20 cellular contexts compared by ENCODE assay signal in genomic region chr2:119249855-119250775, GRCh38.
"Had no signal": no experiment of that assay in that cellular context is flagged by ENCODE, and none has a peak within 500 bp of the region (broad histone marks: within the 10 kb centered on the region; RNA-seq: fewer than 3 reads in every experiment).

No MANE protein-coding gene starts in this region.

- H3K4me3 Mint-ChIP-seq: activated CD4-positive, alpha-beta T cell treated with anti-CD3 and anti-CD28 coated beads for 36 hours; activated CD8-positive, alpha-beta T cell treated with anti-CD3 and anti-CD28 coated beads for 36 hours; activated naive CD4-positive, alpha-beta T cell treated with anti-CD3 and anti-CD28 coated beads for 36 hours; activated T-helper 1 cell treated with anti-CD3 and anti-CD28 coated beads, Interleukin-12 subunit alpha, Interleukin-12 subunit beta, Interleukin-2, Interleukin-4 antibody, amounts not matched to agents 30 ng/mL and 10 ng/mL and 1 ng/mL, durations not matched to agents 14 hours and 24 hours and 36 hours; effector memory CD8-positive, alpha-beta T cell; natural killer cell; stimulated activated memory B cell treated with anti-CD40 and anti-IgM and Interleukin-4, amounts not matched to agents 10 μg/mL and 1 μg/mL and 100 μg/mL, for 72 hours had no signal

- H3K27me3 Mint-ChIP-seq: activated CD4-positive, alpha-beta T cell treated with anti-CD3 and anti-CD28 coated beads for 36 hours; progenitor cell of endocrine pancreas; stimulated activated memory B cell treated with anti-CD40 and anti-IgM and Interleukin-4, amounts not matched to agents 10 μg/mL and 1 μg/mL and 100 μg/mL, for 72 hours had no signal

- DNase-seq: activated CD4-positive, alpha-beta T cell treated with anti-CD3 and anti-CD28 coated beads for 36 hours; activated CD8-positive, alpha-beta memory T cell treated with anti-CD3 and anti-CD28 coated beads, Interleukin-2, amount 50 U/mL, for 4 hours; activated CD8-positive, alpha-beta T cell treated with anti-CD3 and anti-CD28 coated beads for 36 hours; activated naive CD4-positive, alpha-beta T cell treated with anti-CD3 and anti-CD28 coated beads for 36 hours; caudate nucleus; cortex of kidney; effector memory CD8-positive, alpha-beta T cell; hippocampal formation; lower lobe of right lung; mucosa of descending colon; natural killer cell; right cardiac atrium; stimulated activated CD4-positive, alpha-beta T cell treated with anti-CD3 and anti-CD28 coated beads, Interleukin-1b, Interleukin-23, amount 100 ng/mL, for 48 hours; substantia nigra; T-helper 1 cell; transverse colon; WERI-Rb-1 had no signal

- H3K27ac Mint-ChIP-seq: activated CD4-positive, alpha-beta T cell treated with anti-CD3 and anti-CD28 coated beads for 36 hours; activated CD8-positive, alpha-beta T cell treated with anti-CD3 and anti-CD28 coated beads for 36 hours; activated naive CD4-positive, alpha-beta T cell treated with anti-CD3 and anti-CD28 coated beads for 36 hours; activated T-helper 1 cell treated with anti-CD3 and anti-CD28 coated beads, Interleukin-12 subunit alpha, Interleukin-12 subunit beta, Interleukin-2, Interleukin-4 antibody, amounts not matched to agents 30 ng/mL and 10 ng/mL and 1 ng/mL, durations not matched to agents 14 hours and 24 hours and 36 hours; effector memory CD8-positive, alpha-beta T cell; natural killer cell; progenitor cell of endocrine pancreas; stimulated activated memory B cell treated with anti-CD40 and anti-IgM and Interleukin-4, amounts not matched to agents 10 μg/mL and 1 μg/mL and 100 μg/mL, for 72 hours had no signal

- H3K27ac ChIP-seq: lower lobe of right lung, transverse colon, WERI-Rb-1 had no signal

- H3K4me3 ChIP-seq: lower lobe of right lung, mucosa of descending colon, transverse colon had no signal

- H3K4me1 ChIP-seq: lower lobe of right lung, transverse colon had no signal

- H3K36me3 Mint-ChIP-seq: natural killer cell had no signal

- H3K4me1 Mint-ChIP-seq: activated CD4-positive, alpha-beta T cell treated with anti-CD3 and anti-CD28 coated beads for 36 hours; natural killer cell; stimulated activated memory B cell treated with anti-CD40 and anti-IgM and Interleukin-4, amounts not matched to agents 10 μg/mL and 1 μg/mL and 100 μg/mL, for 72 hours had no signal

- H3K36me3 ChIP-seq: lower lobe of right lung, transverse colon had no signal

- H3K9me3 ChIP-seq: lower lobe of right lung, mucosa of descending colon, transverse colon had no signal

- H3K27me3 ChIP-seq: transverse colon had no signal

- H3K9me3 Mint-ChIP-seq: activated CD8-positive, alpha-beta T cell treated with anti-CD3 and anti-CD28 coated beads for 36 hours; activated naive CD4-positive, alpha-beta T cell treated with anti-CD3 and anti-CD28 coated beads for 36 hours; activated T-helper 1 cell treated with anti-CD3 and anti-CD28 coated beads, Interleukin-12 subunit alpha, Interleukin-12 subunit beta, Interleukin-2, Interleukin-4 antibody, amounts not matched to agents 30 ng/mL and 10 ng/mL and 1 ng/mL, durations not matched to agents 14 hours and 24 hours and 36 hours; effector memory CD8-positive, alpha-beta T cell; natural killer cell; stimulated activated memory B cell treated with anti-CD40 and anti-IgM and Interleukin-4, amounts not matched to agents 10 μg/mL and 1 μg/mL and 100 μg/mL, for 72 hours had no signal
